ENCODE assay signal across 1 cellular context in the genomic region with DNA sequence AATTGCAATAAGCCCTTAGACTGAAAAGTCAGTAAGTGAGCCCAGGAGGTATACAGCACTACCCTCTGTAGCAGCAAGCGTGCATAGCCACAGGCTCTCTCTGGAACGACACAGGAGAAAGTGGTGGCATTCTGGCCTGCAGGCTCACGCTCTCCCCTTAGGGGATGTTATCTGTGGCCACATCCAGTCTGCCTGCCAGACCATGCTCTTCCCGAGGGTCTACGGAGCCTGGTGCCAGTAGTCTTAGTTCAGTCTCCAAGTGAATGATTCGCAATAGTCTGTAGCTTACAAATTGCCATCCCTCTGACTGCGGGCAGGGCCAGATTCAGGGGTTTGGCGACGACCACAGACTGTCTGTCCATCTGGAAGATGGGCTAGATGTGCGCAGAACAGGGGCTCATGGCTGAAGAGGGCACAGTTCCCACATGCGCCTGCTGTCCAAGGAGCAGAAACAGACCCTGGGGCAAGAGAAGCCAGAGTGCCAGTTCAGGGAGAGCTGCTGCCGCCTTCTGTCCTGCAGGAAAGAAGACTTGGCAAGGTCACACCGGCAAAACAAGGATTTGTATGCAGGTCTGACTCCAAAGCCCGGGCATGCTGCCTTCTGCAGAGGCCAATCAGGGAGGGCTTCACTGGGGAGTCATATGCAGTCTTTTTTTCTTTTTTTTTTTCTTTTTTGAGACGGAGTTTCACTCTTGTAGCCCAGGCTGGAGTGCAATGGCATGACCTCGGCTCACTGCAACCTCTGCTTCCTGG.
TF ChIP-seq lines count a peak whose summit lies in the region.

No MANE protein-coding gene starts in this region.

TF ChIP-seq in H1, 55 proteins besides CTCF, POLR2A, EP300 and RAD21:
- TF ChIP-seq SIN3A (conservative IDR thresholded peaks at IDR 0.05 in 1 of 2, IDR thresholded peaks at IDR 0.05 in 1 of 2; ENCODE audit: low read depth in 1 of 2, low read length in 2 of 2) (no peak), TEAD4 (IDR thresholded peaks at IDR 0.05; ENCODE audit: low read depth, low read length) (no peak), RNF2 (IDR thresholded peaks at IDR 0.05; ENCODE audit: borderline replicate concordance, low read depth, low read length, missing control alignments, poor library complexity, severe bottlenecking) (no peak), CREB1 (IDR thresholded peaks at IDR 0.05) (no peak), CBX5 (IDR thresholded peaks at IDR 0.05; ENCODE audit: low read depth, low read length) (no peak), HDAC6 (IDR thresholded peaks at IDR 0.05; ENCODE audit: low read depth, low read length) (no peak), SP4 (IDR thresholded peaks at IDR 0.05; ENCODE audit: low read length) (no peak), TAF7 (optimal IDR thresholded peaks at IDR 0.05; ENCODE audit: borderline replicate concordance, low read depth, low read length) (no peak), SIX5 (IDR thresholded peaks at IDR 0.05; ENCODE audit: low read depth, low read length) (no peak), TBP (IDR thresholded peaks at IDR 0.05; ENCODE audit: low read depth, low read length) (no peak), SRF (IDR thresholded peaks at IDR 0.05; ENCODE audit: low read depth, low read length) (no peak)
TF ChIP-seq in H1: peak in this region for 0.
